16 cellular contexts compared by ENCODE assay signal in genomic region chr12:4279120-4279690, GRCh38. TPM values are rescaled to one million over a fixed set of nuclear protein-coding genes. Genes with fewer than 3 reads are reported as not detected.
DNase-seq lines count a peak whose midpoint lies in the region; ATAC-seq, FAIRE-seq and TF ChIP-seq lines count a peak whose summit lies in the region.
"Had no signal": no experiment of that assay in that cellular context is flagged by ENCODE, and none has a peak within 500 bp of the region (broad histone marks: within the 10 kb centered on the region; RNA-seq: fewer than 3 reads in every experiment).

No MANE protein-coding gene starts in this region.

- no peak for DNase-seq in activated CD4-positive, alpha-beta T cell treated with anti-CD3 and anti-CD28 coated beads, Interleukin-2, amount 10 ng/mL, durations not matched to agents 7 days and 5 days
- no peak for DNase-seq in activated CD4-positive, alpha-beta T cell treated with anti-CD3 and anti-CD28 coated beads, Interleukin-2, amount 50 U/mL, for 48 hours
- DNase-seq in activated CD4-positive, alpha-beta memory T cell treated with anti-CD3 and anti-CD28 coated beads, Interleukin-2, amount 10 ng/mL, durations not matched to agents 7 days and 5 days, result no peak
- DNase-seq in esophagus muscularis mucosa (ENCODE audit: extremely low spot score) (peak; percentile 81), small intestine (peak; percentile 83), COR-L47 (lab: John Stamatoyannopoulos, UW) (no peak), AG20443 (ENCODE audit: low spot score) (no peak)
- DNase-seq: activated CD4-positive, alpha-beta T cell treated with anti-CD3 and anti-CD28 coated beads for 1 hour; amniotic stem cell; DMS 273 treated with DMSO at 0.1 percent for 48 hours; NCI-H2107; NK-92 treated with Interleukin-12 subunit alpha and Interleukin-12 subunit beta, amount 100 ng/mL, for 24 hours; SK-N-SH had no signal

- no peak for TF ChIP-seq CTCF in esophagus muscularis mucosa (IDR thresholded peaks at IDR 0.05)

- H3K4me3 ChIP-seq in esophagus muscularis mucosa (no peak overlapping the region), small intestine (ENCODE audit: low read depth in 1 of 2, low read length in 2 of 2) (no peak overlapping the region)
- H3K4me3 ChIP-seq: tibial nerve had no signal

- H3K27me3 ChIP-seq in esophagus muscularis mucosa (no peaks in the 10 kb centered on the region), small intestine (ENCODE audit: control insufficient read depth in 2 of 2, insufficient read depth in 2 of 2, low read length in 2 of 2) (no peaks in the 10 kb centered on the region)

- H3K36me3 ChIP-seq in esophagus muscularis mucosa, result peaks cover 6 to 68% (median 58%) of the 10 kb centered on the region in 4 donors
- peaks cover 5 to 12% of the 10 kb centered on the region in 2 donors for H3K36me3 ChIP-seq in small intestine (ENCODE audit: control insufficient read depth in 2 of 2, insufficient read depth in 2 of 2, low read length in 2 of 2)

- no peak for FAIRE-seq in small intestine (lab: Jason Lieb, UNC)
- FAIRE-seq: frontal cortex had no signal

- peaks cover 64 to 85% (median 84%) of the 10 kb centered on the region in 4 donors for H3K4me1 ChIP-seq in esophagus muscularis mucosa
- H3K4me1 ChIP-seq in small intestine (ENCODE audit: control insufficient read depth in 2 of 2, insufficient read depth in 1 of 2, low read depth in 1 of 2, low read length in 1 of 2), result peaks cover 7 to 12% of the 10 kb centered on the region in 2 donors

- H3K9me3 ChIP-seq in esophagus muscularis mucosa, result no peaks in the 10 kb centered on the region
- H3K9me3 ChIP-seq in small intestine (ENCODE audit: control insufficient read depth, low read depth), result no peaks in the 10 kb centered on the region
- H3K9me3 ChIP-seq: SK-N-SH, tibial nerve had no signal

- peaks cover 81% of the 10 kb centered on the region for H3K36me3 Mint-ChIP-seq in activated CD4-positive, alpha-beta T cell treated with anti-CD3 and anti-CD28 coated beads, Interleukin-2, amount 10 ng/mL, durations not matched to agents 7 days and 5 days (ENCODE audit: low read depth)
- H3K36me3 Mint-ChIP-seq in activated CD4-positive, alpha-beta memory T cell treated with anti-CD3 and anti-CD28 coated beads, Interleukin-2, amount 10 ng/mL, durations not matched to agents 7 days and 5 days (ENCODE audit: low read depth), result peaks cover 99% of the 10 kb centered on the region

- H3K4me1 Mint-ChIP-seq in activated CD4-positive, alpha-beta T cell treated with anti-CD3 and anti-CD28 coated beads, Interleukin-2, amount 10 ng/mL, durations not matched to agents 7 days and 5 days, result peaks cover 74% of the 10 kb centered on the region
- H3K4me1 Mint-ChIP-seq in activated CD4-positive, alpha-beta memory T cell treated with anti-CD3 and anti-CD28 coated beads, Interleukin-2, amount 10 ng/mL, durations not matched to agents 7 days and 5 days, result peaks cover 81% of the 10 kb centered on the region

- no peak for ATAC-seq in GM19452 (IDR thresholded peaks at IDR 0.05; ENCODE audit: unreplicated experiment)

- no peaks in the 10 kb centered on the region for H3K9me3 Mint-ChIP-seq in activated CD4-positive, alpha-beta T cell treated with anti-CD3 and anti-CD28 coated beads, Interleukin-2, amount 10 ng/mL, durations not matched to agents 7 days and 5 days
- H3K9me3 Mint-ChIP-seq in activated CD4-positive, alpha-beta memory T cell treated with anti-CD3 and anti-CD28 coated beads, Interleukin-2, amount 10 ng/mL, durations not matched to agents 7 days and 5 days, result no peaks in the 10 kb centered on the region

- H3K27ac ChIP-seq in esophagus muscularis mucosa (replicated peaks in 1 of 4) (peak overlapping the region; percentile 26 to 98 (median 84)), small intestine (ENCODE audit: low read depth in 1 of 2, low read length in 1 of 2) (peak overlapping the region in 1 of 2 donors; percentile 52)

- peak overlapping the region; percentile 20 for H3K4me3 Mint-ChIP-seq in activated CD4-positive, alpha-beta T cell treated with anti-CD3 and anti-CD28 coated beads, Interleukin-2, amount 10 ng/mL, durations not matched to agents 7 days and 5 days
- H3K4me3 Mint-ChIP-seq in activated CD4-positive, alpha-beta memory T cell treated with anti-CD3 and anti-CD28 coated beads, Interleukin-2, amount 10 ng/mL, durations not matched to agents 7 days and 5 days, result peak overlapping the region; percentile 65

- TF ChIP-seq EP300 in esophagus muscularis mucosa (IDR thresholded peaks at IDR 0.05), result no peak

- WGBS in esophagus muscularis mucosa, result 60% methylated on average over 10 of the region's 10 CpGs
- WGBS in small intestine, 3 donors, result 15 to 56% (median 33%) methylated on average over 10 of the region's 10 CpGs

- no peaks in the 10 kb centered on the region for H3K27me3 Mint-ChIP-seq in activated CD4-positive, alpha-beta T cell treated with anti-CD3 and anti-CD28 coated beads, Interleukin-2, amount 10 ng/mL, durations not matched to agents 7 days and 5 days
- H3K27me3 Mint-ChIP-seq in activated CD4-positive, alpha-beta memory T cell treated with anti-CD3 and anti-CD28 coated beads, Interleukin-2, amount 10 ng/mL, durations not matched to agents 7 days and 5 days, result no peaks in the 10 kb centered on the region

- H3K27ac Mint-ChIP-seq in activated CD4-positive, alpha-beta T cell treated with anti-CD3 and anti-CD28 coated beads, Interleukin-2, amount 10 ng/mL, durations not matched to agents 7 days and 5 days, result no peak overlapping the region
- H3K27ac Mint-ChIP-seq in activated CD4-positive, alpha-beta memory T cell treated with anti-CD3 and anti-CD28 coated beads, Interleukin-2, amount 10 ng/mL, durations not matched to agents 7 days and 5 days, result peak overlapping the region; percentile 64

- intact Hi-C loops in esophagus muscularis mucosa (cut with DNase I), result loop anchor here (2.0 to 5.0 kb wide), 2 partner anchors 282 to 407 kb away; partner anchors contain the start of gene PARP11

- POLR2A ChIA-PET in activated CD4-positive, alpha-beta T cell treated with anti-CD3 and anti-CD28 coated beads, Interleukin-2, amount 10 ng/mL, durations not matched to agents 7 days and 5 days (lab: Charles Lee), result interaction anchor here (0.6 kb wide), 1 partner anchor 168 kb away, joined by 3 read pairs; no protein-coding TSS in a partner anchor
- POLR2A ChIA-PET in activated CD4-positive, alpha-beta memory T cell treated with anti-CD3 and anti-CD28 coated beads, Interleukin-2, amount 10 ng/mL, durations not matched to agents 7 days and 5 days (lab: Charles Lee), result interaction anchor here (1.5 to 22.7 kb wide), 11 partner anchors 8 to 394 kb away, joined by 5 to 422 read pairs (median 34); no protein-coding TSS in a partner anchor

- no peak for TF ChIP-seq POLR2A in esophagus muscularis mucosa (IDR thresholded peaks at IDR 0.05; ENCODE audit: low read depth)

- CTCF ChIA-PET in activated CD4-positive, alpha-beta T cell treated with anti-CD3 and anti-CD28 coated beads, Interleukin-2, amount 10 ng/mL, durations not matched to agents 7 days and 5 days (lab: Charles Lee), result interaction anchor here (1.3 to 6.2 kb wide), 8 partner anchors 10 to 395 kb away, joined by 3 to 80 read pairs (median 27); no protein-coding TSS in a partner anchor
- CTCF ChIA-PET in activated CD4-positive, alpha-beta memory T cell treated with anti-CD3 and anti-CD28 coated beads, Interleukin-2, amount 10 ng/mL, durations not matched to agents 7 days and 5 days (lab: Charles Lee), result interaction anchor here (0.6 to 13.5 kb wide), 13 partner anchors 11 to 394 kb away, joined by 3 to 190 read pairs (median 5); no protein-coding TSS in a partner anchor

RNA-seq across cellular contexts. Expression of gene CCND2, which starts 5.6 kb away (rescaled TPM):
- total RNA-seq in activated CD4-positive, alpha-beta T cell treated with anti-CD3 and anti-CD28 coated beads, Interleukin-2, amount 10 ng/mL, durations not matched to agents 7 days and 5 days, result 100 to 1,000 TPM; 290 to 332 TPM
- total RNA-seq in activated CD4-positive, alpha-beta memory T cell treated with anti-CD3 and anti-CD28 coated beads, Interleukin-2, amount 10 ng/mL, durations not matched to agents 7 days and 5 days, result 100 to 1,000 TPM; 389 to 401 TPM
- total RNA-seq in esophagus muscularis mucosa, result 100 to 1,000 TPM; 101 to 122 (median 111) TPM
- 10 to 100 TPM in 1 of 3 donors, 1 to 10 TPM in 2; 5.6 to 38.1 (median 5.9) TPM for polyA plus RNA-seq in small intestine
- polyA plus RNA-seq: SK-N-SH had no signal

RNA-seq across cellular contexts. Expression of gene TIGAR, which starts 41.8 kb away (rescaled TPM):
- 10 to 100 TPM; 11.0 to 14.4 TPM for total RNA-seq in activated CD4-positive, alpha-beta T cell treated with anti-CD3 and anti-CD28 coated beads, Interleukin-2, amount 10 ng/mL, durations not matched to agents 7 days and 5 days
- 10 to 100 TPM; 11.8 to 12.8 TPM for total RNA-seq in activated CD4-positive, alpha-beta memory T cell treated with anti-CD3 and anti-CD28 coated beads, Interleukin-2, amount 10 ng/mL, durations not matched to agents 7 days and 5 days
- total RNA-seq in esophagus muscularis mucosa, result 1 to 10 TPM; 6.6 to 7.6 (median 7.4) TPM
- polyA plus RNA-seq in small intestine, result 10 to 100 TPM in 1 of 3 donors, 1 to 10 TPM in 2; 4.7 to 10.1 (median 6.2) TPM

Comparison
In these comparisons a context has a peak if more than half of its experiments do, and no peak if none do; other contexts are left out.
1. DNase-seq: peak in esophagus muscularis mucosa (single experiment) and small intestine (single experiment); none in activated CD4-positive, alpha-beta T cell treated with anti-CD3 and anti-CD28 coated beads, Interleukin-2, amount 10 ng/mL, durations not matched to agents 7 days and 5 days (single experiment), activated CD4-positive, alpha-beta T cell treated with anti-CD3 and anti-CD28 coated beads, Interleukin-2, amount 50 U/mL, for 48 hours (0 of 2), activated CD4-positive, alpha-beta memory T cell treated with anti-CD3 and anti-CD28 coated beads, Interleukin-2, amount 10 ng/mL, durations not matched to agents 7 days and 5 days (single experiment), COR-L47 (single experiment) and AG20443 (single experiment).